In the genomic region with DNA sequence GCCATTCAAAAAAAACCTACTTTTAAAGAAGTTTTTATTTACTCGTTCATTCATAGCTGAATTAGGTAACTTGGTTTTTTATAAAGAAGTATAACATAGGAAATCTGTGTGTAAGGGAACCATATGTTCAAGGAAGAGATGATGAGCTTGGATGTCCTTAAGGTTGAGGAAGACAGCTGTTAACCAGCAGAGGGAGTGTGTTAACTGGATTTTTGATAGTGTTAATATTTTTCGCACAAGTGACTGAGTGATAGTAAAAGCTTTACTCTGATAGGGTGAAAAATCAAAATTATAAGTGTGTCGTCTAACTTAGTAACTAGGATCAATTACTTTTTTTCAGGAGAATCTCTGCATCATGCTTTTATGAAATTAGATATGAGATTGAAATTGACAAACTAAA, we compare ENCODE assay signal across 10 cellular contexts.
DNase-seq lines count a peak whose midpoint lies in the region; ATAC-seq and TF ChIP-seq lines count a peak whose summit lies in the region.
"Had no signal": no experiment of that assay in that cellular context is flagged by ENCODE, and none has a peak within 500 bp of the region (broad histone marks: within the 10 kb centered on the region; RNA-seq: fewer than 3 reads in every experiment).

No MANE protein-coding gene starts in this region.

- H2AK5ac ChIP-seq in H9 (ENCODE audit: insufficient read length, low read length) = no peak overlapping the region

- no peak overlapping the region for H3K23ac ChIP-seq in H9 (ENCODE audit: insufficient read length, low read depth, low read length)

- H3K27ac Mint-ChIP-seq in H9 (no peak overlapping the region), glutamatergic neuron (ENCODE audit: unreplicated experiment) (no peak overlapping the region)
- H3K27ac Mint-ChIP-seq: activated CD4-positive, alpha-beta T cell treated with anti-CD3 and anti-CD28 coated beads for 36 hours; natural killer cell had no signal

- intact Hi-C loops in posterior cingulate gyrus (cut with DNase I) = no loop called here

- H3K18ac ChIP-seq in H9 (ENCODE audit: insufficient read length, low read depth, low read length) = no peak overlapping the region

- no peak overlapping the region for H3K4me2 ChIP-seq in H9 (ENCODE audit: insufficient read depth, insufficient read length, low read length)

- H3K36me3 Mint-ChIP-seq in H9 (ENCODE audit: insufficient read depth in 1 of 3, low read depth in 3 of 3) (peaks cover 2 to 13% (median 2%) of the 10 kb centered on the region in 3 experiments; a peak in 5 of 7 replicates), glutamatergic neuron (ENCODE audit: unreplicated experiment) (peaks cover 4% of the 10 kb centered on the region)
- H3K36me3 Mint-ChIP-seq: natural killer cell had no signal

- ATAC-seq in HG03135 (IDR thresholded peaks at IDR 0.05; ENCODE audit: unreplicated experiment) = no peak
- ATAC-seq: activated CD4-positive, alpha-beta T cell treated with anti-CD3 and anti-CD28 coated beads for 36 hours; natural killer cell had no signal

- H3K27ac ChIP-seq in H9 (ENCODE audit: insufficient read length, low read depth, low read length) = no peak overlapping the region

- H3K23me2 ChIP-seq in H9 (ENCODE audit: insufficient read length, low read depth, low read length, poor library complexity, severe bottlenecking) = no peaks in the 10 kb centered on the region

- H3K9ac ChIP-seq in H9 (ENCODE audit: extremely low read depth, insufficient read length, low read length) = no peak overlapping the region

- H3K9me3 Mint-ChIP-seq in H9 (peaks cover 8 to 16% of the 10 kb centered on the region in 2 experiments), glutamatergic neuron (ENCODE audit: unreplicated experiment) (peaks cover 3% of the 10 kb centered on the region)

- no peaks in the 10 kb centered on the region for H3K79me1 ChIP-seq in H9 (ENCODE audit: insufficient read depth, low read depth, low read length, poor library complexity, severe bottlenecking)

- no peaks in the 10 kb centered on the region for H3K79me2 ChIP-seq in H9 (ENCODE audit: insufficient read depth, low read length)

- peak; percentile 57 for DNase-seq in A172 (ENCODE audit: low spot score)
- DNase-seq in H9 = no peak
- DNase-seq in RKO (ENCODE audit: low spot score) = peak; percentile 69
- DNase-seq in glutamatergic neuron = no peak
- DNase-seq in stimulated activated CD4-positive, alpha-beta T cell treated with anti-CD3 and anti-CD28 coated beads, Interleukin-4, amount 100 ng/mL, for 4 hours = no peak
- DNase-seq in COLO829 (ENCODE audit: low spot score) = no peak
- no peak for DNase-seq in posterior cingulate gyrus
- DNase-seq: activated CD4-positive, alpha-beta T cell treated with anti-CD3 and anti-CD28 coated beads for 36 hours; natural killer cell had no signal

- no CpG with 5 or more reads among the region's 3 CpGs for WGBS in H9 (ENCODE audit: extremely low coverage, insufficient read length, low lambda C conversion rate)

- no peaks in the 10 kb centered on the region for H3K4me1 Mint-ChIP-seq in H9
- no peaks in the 10 kb centered on the region for H3K4me1 Mint-ChIP-seq in glutamatergic neuron (ENCODE audit: low read depth, unreplicated experiment)
- H3K4me1 Mint-ChIP-seq: activated CD4-positive, alpha-beta T cell treated with anti-CD3 and anti-CD28 coated beads for 36 hours; natural killer cell had no signal

- no peak overlapping the region for H3K4me3 Mint-ChIP-seq in H9
- H3K4me3 Mint-ChIP-seq in glutamatergic neuron (ENCODE audit: unreplicated experiment) = no peak overlapping the region
- H3K4me3 Mint-ChIP-seq: activated CD4-positive, alpha-beta T cell treated with anti-CD3 and anti-CD28 coated beads for 36 hours; natural killer cell had no signal

- no peak overlapping the region for H2BK120ac ChIP-seq in H9 (ENCODE audit: low read depth, low read length, poor library complexity, severe bottlenecking)

- H3K27me3 Mint-ChIP-seq in H9 (ENCODE audit: low read depth) = no peaks in the 10 kb centered on the region
- H3K27me3 Mint-ChIP-seq in glutamatergic neuron (ENCODE audit: unreplicated experiment) = peaks cover 2% of the 10 kb centered on the region

- H3T11ph ChIP-seq in H9 (ENCODE audit: low read length) = no peak overlapping the region

- H2BK15ac ChIP-seq in H9 (ENCODE audit: low read depth, low read length) = no peak overlapping the region

- no peak overlapping the region for H3K4ac ChIP-seq in H9 (ENCODE audit: low read depth, low read length)

- no peaks in the 10 kb centered on the region for H4K20me1 ChIP-seq in H9 (ENCODE audit: control insufficient read depth, insufficient read depth, insufficient read length)

- H3K9me3 ChIP-seq in H9 (ENCODE audit: control insufficient read depth, low read depth, low read length) = no peaks in the 10 kb centered on the region

- H2AFZ ChIP-seq in H9 (ENCODE audit: low read length) = no peak overlapping the region

- no peaks in the 10 kb centered on the region for H3K27me3 ChIP-seq in H9 (ENCODE audit: insufficient read depth, low read length)

- H3K56ac ChIP-seq in H9 (ENCODE audit: insufficient read length, low read depth, low read length) = no peak overlapping the region

- H4K91ac ChIP-seq in H9 (ENCODE audit: insufficient read length, low read depth, low read length) = no peak overlapping the region

- H2BK20ac ChIP-seq in H9 (ENCODE audit: low read depth, low read length, poor library complexity, severe bottlenecking) = no peak overlapping the region

- TF ChIP-seq CTCF in H9 (conservative IDR thresholded peaks at IDR 0.05) (peak; percentile 67), glutamatergic neuron (IDR thresholded peaks at IDR 0.05; ENCODE audit: partially characterized antibody, unreplicated experiment) (peak; percentile 35)

- H2BK5ac ChIP-seq in H9 (ENCODE audit: insufficient read length, low read length) = no peak overlapping the region

- H3K4me1 ChIP-seq in H9 (ENCODE audit: insufficient read depth, low read length) = no peaks in the 10 kb centered on the region

- no peak overlapping the region for H3K14ac ChIP-seq in H9 (ENCODE audit: insufficient read depth, low read length)

- H4K5ac ChIP-seq in H9 (ENCODE audit: insufficient read length, low read depth, low read length) = no peak overlapping the region

- no peak overlapping the region for H2BK12ac ChIP-seq in H9 (ENCODE audit: insufficient read length, low read depth, low read length)

- no peak overlapping the region for H4K8ac ChIP-seq in H9 (replicated peaks; ENCODE audit: insufficient read length, low read depth, low read length)

Comparison
In these comparisons a context has a peak if more than half of its experiments do, and no peak if none do; other contexts are left out.
1. DNase-seq: peak in A172 (single experiment) and RKO (single experiment); none in H9 (single experiment), glutamatergic neuron (single experiment), stimulated activated CD4-positive, alpha-beta T cell treated with anti-CD3 and anti-CD28 coated beads, Interleukin-4, amount 100 ng/mL, for 4 hours (0 of 2), COLO829 (single experiment) and posterior cingulate gyrus (0 of 10).